ENCODE assay signal across 6 cellular contexts in genomic region chr20:42735539-42735938, GRCh38.
"Had no signal": no experiment of that assay in that cellular context is flagged by ENCODE, and none has a peak within 500 bp of the region (broad histone marks: within the 10 kb centered on the region; RNA-seq: fewer than 3 reads in every experiment).

No MANE protein-coding gene starts in this region.

- H3K4me3 Mint-ChIP-seq: IgD-negative memory B cell had no signal

- H3K36me3 Mint-ChIP-seq: IgD-negative memory B cell had no signal

- H3K4me1 Mint-ChIP-seq: IgD-negative memory B cell had no signal

- H3K4me3 ChIP-seq: K562 had no signal

- DNase-seq: IMR-90, KBM-7, KG1 had no signal

- H3K27ac ChIP-seq: HL-60 had no signal

- H3K27ac Mint-ChIP-seq: IgD-negative memory B cell had no signal
